In genomic region chr9:71681104-71681707, GRCh38 we compare ENCODE assay signal across 12 cellular contexts.
DNase-seq lines count a peak whose midpoint lies in the region; ATAC-seq and TF ChIP-seq lines count a peak whose summit lies in the region.
"Had no signal": no experiment of that assay in that cellular context is flagged by ENCODE, and none has a peak within 500 bp of the region (broad histone marks: within the 10 kb centered on the region; RNA-seq: fewer than 3 reads in every experiment).

No MANE protein-coding gene starts in this region.

- peak overlapping the region; percentile 11 for H3K4me2 ChIP-seq in parathyroid adenoma (ENCODE audit: low read length)

- no peak overlapping the region for H2AFZ ChIP-seq in parathyroid adenoma

- peak overlapping the region; percentile 54 for H3K27ac ChIP-seq in epithelial cell of prostate
- H3K27ac ChIP-seq in parathyroid adenoma, result peak overlapping the region; percentile 78
- peak overlapping the region in 1 of 59 donors; percentile 17 for H3K27ac ChIP-seq in dorsolateral prefrontal cortex
- no peak overlapping the region for H3K27ac ChIP-seq in testis

- 60 to 77% methylated on average over 1 of the region's 1 CpG for WGBS in testis, 2 donors

- H3K36me3 ChIP-seq in parathyroid adenoma (ENCODE audit: control insufficient read depth, insufficient read depth, low read length), result no peaks in the 10 kb centered on the region
- no peaks in the 10 kb centered on the region for H3K36me3 ChIP-seq in testis (ENCODE audit: low read depth, missing control alignments)

- TF ChIP-seq POLR2A in testis (IDR thresholded peaks at IDR 0.05), result no peak

- H3K4me3 ChIP-seq in parathyroid adenoma (ENCODE audit: low read depth, low read length), result no peak overlapping the region
- H3K4me3 ChIP-seq in dorsolateral prefrontal cortex, result no peak overlapping the region
- H3K4me3 ChIP-seq in testis, result no peak overlapping the region
- H3K4me3 ChIP-seq: heart right ventricle had no signal

- DNase-seq in epithelial cell of prostate (ENCODE audit: low read depth, low spot score) (no peak), dorsolateral prefrontal cortex (no peak), epidermal melanocyte (ENCODE audit: insufficient read length, low spot score) (no peak), testis (no peak), NCI-H510A (lab: John Stamatoyannopoulos, UW) (no peak)
- DNase-seq: central memory CD4-positive, alpha-beta T cell; DMS153; heart right ventricle; NCI-H510A treated with DMSO at 0.1 percent for 48 hours had no signal

- no peaks in the 10 kb centered on the region for H3K79me2 ChIP-seq in parathyroid adenoma

- no peak overlapping the region for H3K9ac ChIP-seq in parathyroid adenoma

- TF ChIP-seq CTCF in parathyroid adenoma (IDR thresholded peaks at IDR 0.05) (no peak), dorsolateral prefrontal cortex (IDR thresholded peaks at IDR 0.05 in 54 of 56, conservative IDR thresholded peaks at IDR 0.05 in 2 of 56; ENCODE audit: low read depth in 1 of 56, partially characterized antibody in 56 of 56) (no peak), testis (IDR thresholded peaks at IDR 0.05) (no peak)

- H3K4me1 ChIP-seq in parathyroid adenoma (peaks cover 43% of the 10 kb centered on the region), testis (no peaks in the 10 kb centered on the region)

- peak; percentile 51 for ATAC-seq in GM18517 (IDR thresholded peaks at IDR 0.05; ENCODE audit: unreplicated experiment)
- ATAC-seq in HG03571 (IDR thresholded peaks at IDR 0.05; ENCODE audit: unreplicated experiment), result peak; percentile 35

- no peaks in the 10 kb centered on the region for H3K27me3 ChIP-seq in parathyroid adenoma (ENCODE audit: control insufficient read depth, insufficient read depth, low read length)
- no peaks in the 10 kb centered on the region for H3K27me3 ChIP-seq in dorsolateral prefrontal cortex
- H3K27me3 ChIP-seq in testis, result no peaks in the 10 kb centered on the region
- H3K27me3 ChIP-seq: heart right ventricle had no signal

- no peaks in the 10 kb centered on the region for H3K9me3 ChIP-seq in parathyroid adenoma (ENCODE audit: control insufficient read depth, low read length)
- no peaks in the 10 kb centered on the region for H3K9me3 ChIP-seq in testis

- intact Hi-C loops in dorsolateral prefrontal cortex (cut with DNase I), result no loop called here
- intact Hi-C loops in testis (cut with DNase I; ENCODE audit: low total_unique reads), result no loop called here

Comparison
In these comparisons a context has a peak if more than half of its experiments do, and no peak if none do; other contexts are left out.
1. H3K27ac ChIP-seq: peak in epithelial cell of prostate (single experiment) and parathyroid adenoma (single experiment); none in testis (0 of 2).